In the genomic region with DNA sequence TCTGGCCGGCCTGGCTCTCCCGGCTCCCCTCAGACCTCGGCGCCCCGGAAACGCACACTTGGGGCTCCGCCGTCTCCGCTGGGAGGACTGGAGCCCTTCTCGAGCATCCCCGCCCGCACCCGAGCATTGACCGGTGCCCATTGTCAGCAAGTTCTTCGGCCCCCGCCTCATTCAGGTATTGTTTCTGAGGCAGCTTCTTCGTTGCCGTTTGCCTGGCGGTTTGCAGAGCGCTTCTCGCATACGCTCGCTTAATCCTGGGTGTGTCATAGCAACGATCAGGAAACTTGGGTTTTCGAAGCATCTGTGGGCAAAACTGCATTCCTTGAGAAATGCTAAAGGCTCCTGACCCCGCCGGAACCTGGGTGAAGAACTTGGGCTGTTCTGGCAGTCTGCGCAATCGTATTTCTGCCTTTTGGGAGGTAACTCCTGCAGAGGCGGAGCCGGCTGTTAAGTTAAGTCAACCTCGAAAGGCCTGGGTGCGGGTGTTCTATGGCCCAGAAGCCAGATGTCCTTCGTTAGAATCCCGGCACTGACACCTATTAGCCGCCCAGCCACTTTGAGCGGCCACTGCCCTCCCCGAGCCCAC, we compare ENCODE assay signal across 1 cellular context.
TF ChIP-seq lines count a peak whose summit lies in the region.

No MANE protein-coding gene starts in this region.

TF ChIP-seq in SK-N-SH, 30 proteins besides CTCF, POLR2A, EP300 and RAD21 (continued from another document):
- TF ChIP-seq SMC3 (IDR thresholded peaks at IDR 0.05; ENCODE audit: low read depth, low read length) = no peak
- peak; percentile 18; the same call in 1 of the 2 replicates for TF ChIP-seq SIN3A (IDR thresholded peaks at IDR 0.05; ENCODE audit: borderline replicate concordance, low read depth, low read length)
- no peak for TF ChIP-seq CHD2 (IDR thresholded peaks at IDR 0.05; ENCODE audit: low read length, partially characterized antibody)
- no peak for TF ChIP-seq JUND (IDR thresholded peaks at IDR 0.05)
- TF ChIP-seq RFX5 (IDR thresholded peaks at IDR 0.05; ENCODE audit: low read length) = no peak
